11 cellular contexts compared by ENCODE assay signal in the genomic region with DNA sequence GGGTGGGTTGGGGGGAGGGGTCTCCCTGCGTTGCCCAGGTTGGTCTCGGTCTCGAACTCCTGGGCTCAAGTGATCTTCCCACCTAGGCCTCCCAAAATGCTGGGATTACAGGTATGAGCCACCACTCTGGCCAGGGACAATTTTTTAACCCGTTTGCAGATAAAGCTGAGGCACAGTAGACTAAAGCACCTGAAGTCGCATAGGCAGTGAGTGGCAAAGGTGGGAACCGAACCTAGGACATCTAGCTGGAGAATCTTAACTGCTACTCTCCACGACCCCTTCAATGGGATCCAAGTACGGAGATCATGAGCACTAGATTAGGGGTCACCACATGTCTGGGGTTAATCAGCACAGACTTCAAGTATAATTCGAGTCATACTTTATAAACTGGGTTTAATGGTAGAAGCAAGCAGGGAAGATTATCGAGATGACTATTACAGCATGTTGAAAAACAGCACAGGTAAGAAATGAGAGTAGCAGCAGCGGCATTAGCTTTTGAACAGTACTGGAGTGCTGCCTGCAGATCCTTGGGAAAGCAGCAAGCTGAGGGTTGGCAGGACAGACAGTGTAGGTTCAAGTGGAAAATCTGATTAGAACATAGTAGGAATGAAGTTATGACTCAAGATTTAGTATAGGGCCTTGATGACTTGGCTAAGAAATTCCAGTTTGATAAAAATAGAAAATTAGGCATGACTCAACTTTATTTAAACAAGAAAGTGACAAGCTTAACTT. TPM values are rescaled to one million over a fixed set of nuclear protein-coding genes. Genes with fewer than 3 reads are reported as not detected.
A peak's percentile ranks its signal among the peaks of the same experiment; 100 is the strongest.
DNase-seq lines count a peak whose midpoint lies in the region; ATAC-seq, FAIRE-seq and TF ChIP-seq lines count a peak whose summit lies in the region.
"Had no signal": no experiment of that assay in that cellular context is flagged by ENCODE, and none has a peak within 500 bp of the region (broad histone marks: within the 10 kb centered on the region; RNA-seq: fewer than 3 reads in every experiment).

No MANE protein-coding gene starts in this region.

- H3K27ac ChIP-seq in RWPE2 (ENCODE audit: poor library complexity, severe bottlenecking) (no peak overlapping the region), H9 (ENCODE audit: insufficient read length, low read depth, low read length) (no peak overlapping the region)

- no peak overlapping the region for H3K18ac ChIP-seq in H9 (ENCODE audit: insufficient read length, low read depth, low read length)

- no peak overlapping the region for H2BK120ac ChIP-seq in H9 (ENCODE audit: low read depth, low read length, poor library complexity, severe bottlenecking)

- H4K91ac ChIP-seq in H9 (ENCODE audit: insufficient read length, low read depth, low read length), result no peak overlapping the region

- H2BK5ac ChIP-seq in H9 (ENCODE audit: insufficient read length, low read length), result no peak overlapping the region

- H3K9ac ChIP-seq in skeletal muscle satellite cell (ENCODE audit: low read depth, low read length) (peak overlapping the region; percentile 44), H9 (ENCODE audit: extremely low read depth, insufficient read length, low read length) (no peak overlapping the region)

- no peak overlapping the region for H3K14ac ChIP-seq in H9 (ENCODE audit: insufficient read depth, low read length)

- H3K4me1 ChIP-seq in RWPE2 (ENCODE audit: insufficient read depth, poor library complexity, severe bottlenecking), result peaks cover 7% of the 10 kb centered on the region
- H3K4me1 ChIP-seq in skeletal muscle satellite cell (ENCODE audit: control insufficient read depth, insufficient read depth, low read length), result peaks cover 21% of the 10 kb centered on the region
- 0 out of 2 replicates have a peak, but pooled peaks cover 3% of the 10 kb centered on the region for H3K4me1 ChIP-seq in H9 (ENCODE audit: insufficient read depth, low read length)

- no peaks in the 10 kb centered on the region for H4K20me1 ChIP-seq in H9 (ENCODE audit: control insufficient read depth, insufficient read depth, insufficient read length)

- H3K79me1 ChIP-seq in H9 (ENCODE audit: insufficient read depth, low read depth, low read length, poor library complexity, severe bottlenecking), result no peaks in the 10 kb centered on the region

- H3K9me3 ChIP-seq in RWPE2 (ENCODE audit: severe bottlenecking) (no peaks in the 10 kb centered on the region), skeletal muscle satellite cell (replicated peaks; ENCODE audit: low read length) (no peaks in the 10 kb centered on the region), H9 (ENCODE audit: control insufficient read depth, low read depth, low read length) (no peaks in the 10 kb centered on the region)

- H3K36me3 ChIP-seq in RWPE2 (ENCODE audit: low read depth), result no peaks in the 10 kb centered on the region
- H3K36me3 ChIP-seq in skeletal muscle satellite cell (ENCODE audit: insufficient read depth, low read length), result peaks cover 40% of the 10 kb centered on the region

- FAIRE-seq in HTR-8/SVneo (lab: Jason Lieb, UNC), result no peak

- H3K27ac Mint-ChIP-seq in H9, result no peak overlapping the region
- H3K27ac Mint-ChIP-seq: activated naive CD8-positive, alpha-beta T cell treated with anti-CD3 and anti-CD28 coated beads, Interleukin-2, amount 10 ng/mL, durations not matched to agents 7 days and 5 days had no signal

- H3K4ac ChIP-seq in H9 (ENCODE audit: low read depth, low read length), result no peak overlapping the region

- H3K36me3 Mint-ChIP-seq in H9 (ENCODE audit: insufficient read depth in 1 of 3, low read depth in 3 of 3), result no peaks in the 10 kb centered on the region
- H3K36me3 Mint-ChIP-seq: activated naive CD8-positive, alpha-beta T cell treated with anti-CD3 and anti-CD28 coated beads, Interleukin-2, amount 10 ng/mL, durations not matched to agents 7 days and 5 days; naive thymus-derived CD8-positive, alpha-beta T cell had no signal

- TF ChIP-seq CTCF in RWPE2 (IDR thresholded peaks at IDR 0.05; ENCODE audit: poor library complexity, severe bottlenecking) (no peak), fibroblast of the aortic adventitia (IDR thresholded peaks at IDR 0.05; ENCODE audit: insufficient read depth, low read length) (no peak), H9 (conservative IDR thresholded peaks at IDR 0.05) (no peak)

- H3K56ac ChIP-seq in H9 (ENCODE audit: insufficient read length, low read depth, low read length), result no peak overlapping the region

- DNase-seq in GM03348 (ENCODE audit: low spot score) (peak; percentile 71), RWPE2 (ENCODE audit: low spot score) (no peak), fibroblast of the aortic adventitia (ENCODE audit: low read depth) (peak; percentile 94), cortex of kidney (lab: John Stamatoyannopoulos, UW) (no peak), HTR-8/SVneo (ENCODE audit: insufficient read length, low spot score) (no peak), H9 (no peak)
- DNase-seq: activated naive CD8-positive, alpha-beta T cell treated with anti-CD3 and anti-CD28 coated beads, Interleukin-2, amount 10 ng/mL, durations not matched to agents 7 days and 5 days; glutamatergic neuron; naive thymus-derived CD8-positive, alpha-beta T cell; NCI-H748 treated with DMSO at 0.1 percent for 48 hours had no signal

- no peaks in the 10 kb centered on the region for H3K27me3 ChIP-seq in RWPE2 (ENCODE audit: insufficient read depth, poor library complexity, severe bottlenecking)
- no peaks in the 10 kb centered on the region for H3K27me3 ChIP-seq in skeletal muscle satellite cell (ENCODE audit: control insufficient read depth, insufficient read depth, low read length)
- H3K27me3 ChIP-seq in H9 (ENCODE audit: insufficient read depth, low read length), result no peaks in the 10 kb centered on the region

- no peak overlapping the region for H3K23ac ChIP-seq in H9 (ENCODE audit: insufficient read length, low read depth, low read length)

- H2AK5ac ChIP-seq in H9 (ENCODE audit: insufficient read length, low read length), result no peak overlapping the region

- no peak overlapping the region for H2BK15ac ChIP-seq in H9 (ENCODE audit: low read depth, low read length)

- no peak overlapping the region for H2BK12ac ChIP-seq in H9 (ENCODE audit: insufficient read length, low read depth, low read length)

- H3K9me3 Mint-ChIP-seq in H9, result no peaks in the 10 kb centered on the region
- H3K9me3 Mint-ChIP-seq: activated naive CD8-positive, alpha-beta T cell treated with anti-CD3 and anti-CD28 coated beads, Interleukin-2, amount 10 ng/mL, durations not matched to agents 7 days and 5 days; naive thymus-derived CD8-positive, alpha-beta T cell had no signal

- no peak overlapping the region for H4K5ac ChIP-seq in H9 (ENCODE audit: insufficient read length, low read depth, low read length)

- no peaks in the 10 kb centered on the region for H3K23me2 ChIP-seq in H9 (ENCODE audit: insufficient read length, low read depth, low read length, poor library complexity, severe bottlenecking)

- no peaks in the 10 kb centered on the region for H3K79me2 ChIP-seq in H9 (ENCODE audit: insufficient read depth, low read length)

- H3K4me1 Mint-ChIP-seq in H9, result peaks cover 14 to 15% of the 10 kb centered on the region in 2 experiments
- H3K4me1 Mint-ChIP-seq: activated naive CD8-positive, alpha-beta T cell treated with anti-CD3 and anti-CD28 coated beads, Interleukin-2, amount 10 ng/mL, durations not matched to agents 7 days and 5 days had no signal

- no peak overlapping the region for H2BK20ac ChIP-seq in H9 (ENCODE audit: low read depth, low read length, poor library complexity, severe bottlenecking)

- H2AFZ ChIP-seq in H9 (ENCODE audit: low read length), result no peak overlapping the region

- ATAC-seq in RWPE2 (ENCODE audit: low read depth), result peak; percentile 77
- ATAC-seq: naive thymus-derived CD8-positive, alpha-beta T cell had no signal

- no peak overlapping the region for H4K8ac ChIP-seq in H9 (replicated peaks; ENCODE audit: insufficient read length, low read depth, low read length)

- no peak overlapping the region for H3K4me3 Mint-ChIP-seq in H9
- H3K4me3 Mint-ChIP-seq: activated naive CD8-positive, alpha-beta T cell treated with anti-CD3 and anti-CD28 coated beads, Interleukin-2, amount 10 ng/mL, durations not matched to agents 7 days and 5 days; naive thymus-derived CD8-positive, alpha-beta T cell had no signal

- H3K4me3 ChIP-seq in RWPE2 (ENCODE audit: severe bottlenecking) (no peak overlapping the region), fibroblast of the aortic adventitia (ENCODE audit: low read depth, low read length) (no peak overlapping the region), skeletal muscle satellite cell (ENCODE audit: low read length) (no peak overlapping the region)

- H3K4me2 ChIP-seq in skeletal muscle satellite cell (ENCODE audit: low read length), result peak overlapping the region; percentile 33
- no peak overlapping the region for H3K4me2 ChIP-seq in H9 (ENCODE audit: insufficient read depth, insufficient read length, low read length)

- no peak overlapping the region for H3T11ph ChIP-seq in H9 (ENCODE audit: low read length)

- H3K27me3 Mint-ChIP-seq in H9 (ENCODE audit: low read depth), result peaks cover 2% of the 10 kb centered on the region; the same call in 1 of the 2 replicates

- WGBS in H9 (ENCODE audit: extremely low coverage, insufficient read length, low lambda C conversion rate), result no CpG with 5 or more reads among the region's 11 CpGs

RNA-seq across cellular contexts. Expression of gene NID2, which starts 23.9 kb away (rescaled TPM):
- total RNA-seq in fibroblast of the aortic adventitia (ENCODE audit: low replicate concordance) (146 and 370 TPM in 2 replicates), H9 (2021) (6.4 and 6.6 TPM in 2 replicates)
- total RNA-seq in skeletal muscle satellite cell (2012; rRNA removed), result 93.0 and 119 TPM in 2 replicates
- total RNA-seq: naive thymus-derived CD8-positive, alpha-beta T cell had no signal

RNA-seq across cellular contexts. Expression of gene RTRAF, which starts 55.6 kb away (rescaled TPM):
- total RNA-seq in fibroblast of the aortic adventitia (ENCODE audit: low replicate concordance) (44.2 and 98.2 TPM in 2 replicates), H9 (2021) (347 and 350 TPM in 2 replicates)
- total RNA-seq in skeletal muscle satellite cell (2012; rRNA removed), result 76.8 and 81.9 TPM in 2 replicates

Comparison
In these comparisons a context has a peak if more than half of its experiments do, and no peak if none do; other contexts are left out.
1. DNase-seq: peak in GM03348 (single experiment) and fibroblast of the aortic adventitia (single experiment); none in RWPE2 (single experiment), cortex of kidney (single experiment), HTR-8/SVneo (single experiment) and H9 (single experiment).
2. RNA of gene NID2, which starts 23.9 kb away (total RNA-seq): 146 to 370 TPM in fibroblast of the aortic adventitia; 6.4 to 6.6 TPM in H9; every median in the first group is over 10 times any median in the second.